ENCODE assay signal across 12 cellular contexts in genomic region chr11:67264886-67265632, GRCh38. TPM values are rescaled to one million over a fixed set of nuclear protein-coding genes. Genes with fewer than 3 reads are reported as not detected.
A peak's percentile ranks its signal among the peaks of the same experiment; 100 is the strongest.
DNase-seq lines count a peak whose midpoint lies in the region; ATAC-seq and TF ChIP-seq lines count a peak whose summit lies in the region.
"Had no signal": no experiment of that assay in that cellular context is flagged by ENCODE, and none has a peak within 500 bp of the region (broad histone marks: within the 10 kb centered on the region; RNA-seq: fewer than 3 reads in every experiment).

No MANE protein-coding gene starts in this region.

- no peak overlapping the region for H3K27ac Mint-ChIP-seq in glutamatergic neuron (ENCODE audit: unreplicated experiment)

- H3K27ac ChIP-seq in stomach smooth muscle (ENCODE audit: low read length) = peak overlapping the region; percentile 73

- H3K36me3 Mint-ChIP-seq in glutamatergic neuron (ENCODE audit: unreplicated experiment) = no peaks in the 10 kb centered on the region

- no peaks in the 10 kb centered on the region for H3K9me3 ChIP-seq in stomach smooth muscle (ENCODE audit: control insufficient read depth in 2 of 2, low read length in 2 of 2)
- H3K9me3 ChIP-seq: lower lobe of right lung had no signal

- H3K4me3 ChIP-seq in stomach smooth muscle (ENCODE audit: low read length in 2 of 2) = no peak overlapping the region

- H3K9ac ChIP-seq in stomach smooth muscle (ENCODE audit: low read length in 2 of 2) = peak overlapping the region in 1 of 2 donors; percentile 69

- H3K4me1 Mint-ChIP-seq in glutamatergic neuron (ENCODE audit: low read depth, unreplicated experiment) = peaks cover 11% of the 10 kb centered on the region

- H3K27me3 Mint-ChIP-seq in glutamatergic neuron (ENCODE audit: unreplicated experiment) = peaks cover 17% of the 10 kb centered on the region

- H3K9me3 Mint-ChIP-seq in glutamatergic neuron (ENCODE audit: unreplicated experiment) = peaks cover 9% of the 10 kb centered on the region

- no peaks in the 10 kb centered on the region for H3K27me3 ChIP-seq in stomach smooth muscle (ENCODE audit: control insufficient read depth in 1 of 2, insufficient read depth in 2 of 2, low read length in 2 of 2)

- TF ChIP-seq CTCF in glutamatergic neuron (IDR thresholded peaks at IDR 0.05; ENCODE audit: partially characterized antibody, unreplicated experiment) = no peak

- peaks cover 0 to 2% of the 10 kb centered on the region in 2 donors for H3K36me3 ChIP-seq in stomach smooth muscle (ENCODE audit: control insufficient read depth in 2 of 2, insufficient read depth in 2 of 2, low read length in 2 of 2)

- DNase-seq in activated effector memory CD4-positive, alpha-beta T cell treated with anti-CD3 and anti-CD28 coated beads, Interleukin-2, amount 50 U/mL, for 16 hours = peak; percentile 62
- DNase-seq in activated effector memory CD4-positive, alpha-beta T cell treated with Interleukin-2 at 50 U/mL for 16 hours = no peak
- DNase-seq in activated T-cell treated with anti-CD3 and anti-CD28 coated beads, Interleukin-2, amount 50 U/mL, for 48 hours = peak; percentile 45 to 52
- DNase-seq in glutamatergic neuron (peak; percentile 3), SHP77 treated with DMSO at 0.1 percent for 48 hours (lab: John Stamatoyannopoulos, UW) (no peak)
- no peak for DNase-seq in stimulated activated CD4-positive, alpha-beta T cell treated with anti-CD3 and anti-CD28 coated beads, Interleukin-12 subunit alpha, Interleukin-12 subunit beta, amount 100 ng/mL, for 4 hours
- DNase-seq: central memory CD4-positive, alpha-beta T cell; GOT3; lower lobe of right lung; NCI-H510A treated with DMSO at 0.1 percent for 48 hours had no signal

- peaks cover 58% of the 10 kb centered on the region for H3K4me1 ChIP-seq in stomach smooth muscle (ENCODE audit: control insufficient read depth, insufficient read depth, low read length)

- ATAC-seq in HG02571 (IDR thresholded peaks at IDR 0.05; ENCODE audit: unreplicated experiment) = no peak

- no peak overlapping the region for H3K4me3 Mint-ChIP-seq in glutamatergic neuron (ENCODE audit: unreplicated experiment)

RNA-seq across cellular contexts. Expression of gene GRK2, which starts 1.2 kb away (rescaled TPM):
- total RNA-seq in glutamatergic neuron (ENCODE audit: unreplicated experiment) = 52.2 TPM

RNA-seq across cellular contexts. Expression of gene ANKRD13D, which starts 24.0 kb away (rescaled TPM):
- 109 TPM for total RNA-seq in glutamatergic neuron (ENCODE audit: unreplicated experiment)

RNA-seq across cellular contexts. Expression of gene SSH3, which starts 38.3 kb away (rescaled TPM):
- total RNA-seq in glutamatergic neuron (ENCODE audit: unreplicated experiment) = 8.3 TPM

Comparison
In these comparisons a context has a peak if more than half of its experiments do, and no peak if none do; other contexts are left out.
1. DNase-seq: peak in activated effector memory CD4-positive, alpha-beta T cell treated with anti-CD3 and anti-CD28 coated beads, Interleukin-2, amount 50 U/mL, for 16 hours (single experiment), activated T-cell treated with anti-CD3 and anti-CD28 coated beads, Interleukin-2, amount 50 U/mL, for 48 hours (2 of 2) and glutamatergic neuron (single experiment); none in activated effector memory CD4-positive, alpha-beta T cell treated with Interleukin-2 at 50 U/mL for 16 hours (single experiment), SHP77 treated with DMSO at 0.1 percent for 48 hours (single experiment) and stimulated activated CD4-positive, alpha-beta T cell treated with anti-CD3 and anti-CD28 coated beads, Interleukin-12 subunit alpha, Interleukin-12 subunit beta, amount 100 ng/mL, for 4 hours (single experiment).